In genomic region chrX:153632612-153632980, GRCh38 we compare ENCODE assay signal across 40 cellular contexts. TPM values are rescaled to one million over a fixed set of nuclear protein-coding genes. Genes with fewer than 3 reads are reported as not detected.
"Had no signal": no experiment of that assay in that cellular context is flagged by ENCODE, and none has a peak within 500 bp of the region (broad histone marks: within the 10 kb centered on the region; RNA-seq: fewer than 3 reads in every experiment).

No MANE protein-coding gene starts in this region.

- H3K36me3 ChIP-seq: ascending aorta, cardiac muscle cell, WERI-Rb-1 had no signal

- H3K4me3 Mint-ChIP-seq: activated CD4-positive, alpha-beta memory T cell treated with anti-CD3 and anti-CD28 coated beads, Interleukin-2, amount 10 ng/mL, durations not matched to agents 7 days and 5 days; activated CD4-positive, alpha-beta T cell treated with anti-CD3 and anti-CD28 coated beads for 36 hours; activated CD4-positive, alpha-beta T cell treated with anti-CD3 and anti-CD28 coated beads, Interleukin-2, amount 10 ng/mL, durations not matched to agents 7 days and 5 days; activated CD8-positive, alpha-beta memory T cell treated with anti-CD3 and anti-CD28 coated beads, Interleukin-2, amount 10 ng/mL, durations not matched to agents 7 days and 5 days; activated CD8-positive, alpha-beta T cell treated with anti-CD3 and anti-CD28 coated beads, Interleukin-2, amount 10 ng/mL, durations not matched to agents 7 days and 5 days; activated naive CD4-positive, alpha-beta T cell treated with anti-CD3 and anti-CD28 coated beads, Interleukin-2, amount 10 ng/mL, durations not matched to agents 7 days and 5 days; activated naive CD4-positive, alpha-beta T cell treated with anti-CD3 and anti-CD28 coated beads, Interleukin-2, amount 50 U/mL, for 24 hours; activated naive CD8-positive, alpha-beta T cell; activated naive CD8-positive, alpha-beta T cell treated with anti-CD3 and anti-CD28 coated beads, Interleukin-2, amount 10 ng/mL, durations not matched to agents 7 days and 5 days; activated naive CD8-positive, alpha-beta T cell treated with anti-CD3 and anti-CD28 coated beads, Interleukin-2, amount 50 U/mL, for 24 hours; activated T-cell treated with anti-CD3 and anti-CD28 coated beads, Interleukin-2, amount 50 U/mL, for 24 hours; brain; central memory CD8-positive, alpha-beta T cell; T-helper 1 cell treated with Interleukin-12 subunit alpha and Interleukin-12 subunit beta and Interleukin-4 antibody, amounts not matched to agents 30 μg/mL and 1 μg/mL, for 36 hours; T-helper 2 cell treated with Interferon-gamma antibody and Interleukin-4, amounts not matched to agents 5 μg/mL and 100 μg/mL, for 36 hours; WTC11 had no signal

- H3K27me3 ChIP-seq: cardiac muscle cell had no signal

- H3K27ac ChIP-seq: ascending aorta, cardiac muscle cell, WERI-Rb-1 had no signal

- ATAC-seq: activated CD4-positive, alpha-beta T cell treated with anti-CD3 and anti-CD28 coated beads for 36 hours; activated CD4-positive, CD25-positive, alpha-beta regulatory T cell treated with anti-CD3 and anti-CD28 coated beads, Interleukin-2, amount 50 U/mL, for 24 hours; activated CD8-positive, alpha-beta memory T cell treated with anti-CD3 and anti-CD28 coated beads, Interleukin-2, amount 10 ng/mL, durations not matched to agents 7 days and 5 days; activated CD8-positive, alpha-beta T cell treated with anti-CD3 and anti-CD28 coated beads, Interleukin-2, amount 10 ng/mL, durations not matched to agents 7 days and 5 days; activated naive CD8-positive, alpha-beta T cell treated with anti-CD3 and anti-CD28 coated beads, Interleukin-2, amount 50 U/mL, for 24 hours; WTC11 had no signal

- DNase-seq: activated CD4-positive, alpha-beta memory T cell treated with anti-CD3 and anti-CD28 coated beads, Interleukin-2, amount 10 ng/mL, durations not matched to agents 7 days and 5 days; activated CD4-positive, alpha-beta T cell treated with anti-CD3 and anti-CD28 coated beads for 1 hour; activated CD4-positive, alpha-beta T cell treated with anti-CD3 and anti-CD28 coated beads for 36 hours; activated CD4-positive, alpha-beta T cell treated with anti-CD3 and anti-CD28 coated beads for 48 hours; activated CD4-positive, alpha-beta T cell treated with anti-CD3 and anti-CD28 coated beads, Interleukin-2, amount 10 ng/mL, durations not matched to agents 7 days and 5 days; activated CD4-positive, alpha-beta T cell treated with anti-CD3 and anti-CD28 coated beads, Interleukin-2, amount 50 U/mL, for 48 hours; activated CD4-positive, CD25-positive, alpha-beta regulatory T cell; activated CD8-positive, alpha-beta memory T cell treated with anti-CD3 and anti-CD28 coated beads for 24 hours; activated CD8-positive, alpha-beta memory T cell treated with anti-CD3 and anti-CD28 coated beads, Interleukin-2, amount 10 ng/mL, durations not matched to agents 7 days and 5 days; activated CD8-positive, alpha-beta memory T cell treated with anti-CD3 and anti-CD28 coated beads, Interleukin-2, amount 50 U/mL, for 48 hours; activated CD8-positive, alpha-beta T cell treated with anti-CD3 and anti-CD28 coated beads, Interleukin-2, amount 10 ng/mL, durations not matched to agents 7 days and 5 days; activated gamma-delta T cell; activated naive CD4-positive, alpha-beta T cell treated with anti-CD3 and anti-CD28 coated beads, Interleukin-2, amount 10 ng/mL, durations not matched to agents 7 days and 5 days; activated naive CD4-positive, alpha-beta T cell treated with Interleukin-2 at 50 U/mL for 16 hours; activated naive CD8-positive, alpha-beta T cell treated with anti-CD3 and anti-CD28 coated beads, Interleukin-2, amount 10 ng/mL, durations not matched to agents 7 days and 5 days; activated naive CD8-positive, alpha-beta T cell treated with anti-CD3 and anti-CD28 coated beads, Interleukin-2, amount 50 U/mL, for 24 hours; activated T-cell treated with anti-CD3 and anti-CD28 coated beads, Interleukin-2, amount 50 U/mL, for 24 hours; activated T-cell treated with anti-CD3 and anti-CD28 coated beads, Interleukin-2, amount 50 U/mL, for 48 hours; amygdala; anterior cingulate cortex; caudate nucleus; cerebellar nuclear complex; T-helper 1 cell; T-helper 2 cell; T-helper 9 cell; WERI-Rb-1 had no signal

- H3K4me1 ChIP-seq: ascending aorta had no signal

- H3K9me3 Mint-ChIP-seq: activated CD4-positive, alpha-beta memory T cell treated with anti-CD3 and anti-CD28 coated beads, Interleukin-2, amount 10 ng/mL, durations not matched to agents 7 days and 5 days; activated CD4-positive, alpha-beta T cell treated with anti-CD3 and anti-CD28 coated beads, Interleukin-2, amount 10 ng/mL, durations not matched to agents 7 days and 5 days; activated naive CD4-positive, alpha-beta T cell treated with anti-CD3 and anti-CD28 coated beads, Interleukin-2, amount 10 ng/mL, durations not matched to agents 7 days and 5 days; activated naive CD4-positive, alpha-beta T cell treated with anti-CD3 and anti-CD28 coated beads, Interleukin-2, amount 50 U/mL, for 24 hours; activated naive CD8-positive, alpha-beta T cell treated with anti-CD3 and anti-CD28 coated beads, Interleukin-2, amount 50 U/mL, for 24 hours; activated T-helper 2 cell treated with anti-CD3 and anti-CD28 coated beads, Interferon-gamma antibody, Interleukin-2, Interleukin-4, amounts not matched to agents 10 μg/mL and 5 μg/mL and 100 μg/mL, durations not matched to agents 14 hours and 24 hours and 36 hours; central memory CD8-positive, alpha-beta T cell; T-helper 1 cell treated with Interleukin-12 subunit alpha and Interleukin-12 subunit beta and Interleukin-4 antibody, amounts not matched to agents 30 μg/mL and 1 μg/mL, for 36 hours; T-helper 2 cell treated with Interferon-gamma antibody and Interleukin-4, amounts not matched to agents 5 μg/mL and 100 μg/mL, for 36 hours had no signal

- H3K36me3 Mint-ChIP-seq: activated naive CD4-positive, alpha-beta T cell treated with anti-CD3 and anti-CD28 coated beads, Interleukin-2, amount 10 ng/mL, durations not matched to agents 7 days and 5 days; activated naive CD4-positive, alpha-beta T cell treated with anti-CD3 and anti-CD28 coated beads, Interleukin-2, amount 50 U/mL, for 24 hours; activated naive CD8-positive, alpha-beta T cell; activated naive CD8-positive, alpha-beta T cell treated with anti-CD3 and anti-CD28 coated beads, Interleukin-2, amount 10 ng/mL, durations not matched to agents 7 days and 5 days; brain; WTC11 had no signal

- H3K4me1 Mint-ChIP-seq: activated CD4-positive, alpha-beta memory T cell treated with anti-CD3 and anti-CD28 coated beads, Interleukin-2, amount 10 ng/mL, durations not matched to agents 7 days and 5 days; activated CD4-positive, alpha-beta T cell treated with anti-CD3 and anti-CD28 coated beads for 36 hours; activated CD4-positive, alpha-beta T cell treated with anti-CD3 and anti-CD28 coated beads, Interleukin-2, amount 10 ng/mL, durations not matched to agents 7 days and 5 days; activated CD8-positive, alpha-beta memory T cell treated with anti-CD3 and anti-CD28 coated beads, Interleukin-2, amount 10 ng/mL, durations not matched to agents 7 days and 5 days; activated naive CD4-positive, alpha-beta T cell treated with anti-CD3 and anti-CD28 coated beads, Interleukin-2, amount 10 ng/mL, durations not matched to agents 7 days and 5 days; activated naive CD4-positive, alpha-beta T cell treated with anti-CD3 and anti-CD28 coated beads, Interleukin-2, amount 50 U/mL, for 24 hours; activated naive CD8-positive, alpha-beta T cell treated with anti-CD3 and anti-CD28 coated beads, Interleukin-2, amount 10 ng/mL, durations not matched to agents 7 days and 5 days; activated naive CD8-positive, alpha-beta T cell treated with anti-CD3 and anti-CD28 coated beads, Interleukin-2, amount 50 U/mL, for 24 hours; brain; central memory CD8-positive, alpha-beta T cell; WTC11 had no signal

- H3K4me3 ChIP-seq: ascending aorta, cardiac muscle cell had no signal

- H3K27me3 Mint-ChIP-seq: activated CD8-positive, alpha-beta memory T cell treated with anti-CD3 and anti-CD28 coated beads, Interleukin-2, amount 10 ng/mL, durations not matched to agents 7 days and 5 days; activated naive CD4-positive, alpha-beta T cell treated with anti-CD3 and anti-CD28 coated beads, Interleukin-2, amount 50 U/mL, for 24 hours; activated naive CD8-positive, alpha-beta T cell treated with anti-CD3 and anti-CD28 coated beads, Interleukin-2, amount 50 U/mL, for 24 hours; central memory CD8-positive, alpha-beta T cell had no signal

- FAIRE-seq: bronchial epithelial cell, TTC549 had no signal

- H3K27ac Mint-ChIP-seq: activated CD4-positive, alpha-beta memory T cell treated with anti-CD3 and anti-CD28 coated beads, Interleukin-2, amount 10 ng/mL, durations not matched to agents 7 days and 5 days; activated CD4-positive, alpha-beta T cell treated with anti-CD3 and anti-CD28 coated beads for 36 hours; activated CD4-positive, alpha-beta T cell treated with anti-CD3 and anti-CD28 coated beads, Interleukin-2, amount 10 ng/mL, durations not matched to agents 7 days and 5 days; activated CD8-positive, alpha-beta memory T cell treated with anti-CD3 and anti-CD28 coated beads, Interleukin-2, amount 10 ng/mL, durations not matched to agents 7 days and 5 days; activated CD8-positive, alpha-beta T cell treated with anti-CD3 and anti-CD28 coated beads, Interleukin-2, amount 10 ng/mL, durations not matched to agents 7 days and 5 days; activated naive CD4-positive, alpha-beta T cell treated with anti-CD3 and anti-CD28 coated beads, Interleukin-2, amount 10 ng/mL, durations not matched to agents 7 days and 5 days; activated naive CD4-positive, alpha-beta T cell treated with anti-CD3 and anti-CD28 coated beads, Interleukin-2, amount 50 U/mL, for 24 hours; activated naive CD8-positive, alpha-beta T cell; activated naive CD8-positive, alpha-beta T cell treated with anti-CD3 and anti-CD28 coated beads, Interleukin-2, amount 10 ng/mL, durations not matched to agents 7 days and 5 days; activated naive CD8-positive, alpha-beta T cell treated with anti-CD3 and anti-CD28 coated beads, Interleukin-2, amount 50 U/mL, for 24 hours; activated T-cell treated with anti-CD3 and anti-CD28 coated beads, Interleukin-2, amount 50 U/mL, for 24 hours; activated T-helper 2 cell treated with anti-CD3 and anti-CD28 coated beads, Interferon-gamma antibody, Interleukin-2, Interleukin-4, amounts not matched to agents 10 μg/mL and 5 μg/mL and 100 μg/mL, durations not matched to agents 14 hours and 24 hours and 36 hours; brain; T-helper 1 cell treated with Interleukin-12 subunit alpha and Interleukin-12 subunit beta and Interleukin-4 antibody, amounts not matched to agents 30 μg/mL and 1 μg/mL, for 36 hours; T-helper 2 cell treated with Interferon-gamma antibody and Interleukin-4, amounts not matched to agents 5 μg/mL and 100 μg/mL, for 36 hours; WTC11 had no signal

RNA-seq across cellular contexts. Expression of gene DUSP9, which starts 14.4 kb away (rescaled TPM):
- total RNA-seq: activated CD4-positive, alpha-beta memory T cell treated with anti-CD3 and anti-CD28 coated beads, Interleukin-2, amount 10 ng/mL, durations not matched to agents 7 days and 5 days; activated CD4-positive, alpha-beta T cell treated with anti-CD3 and anti-CD28 coated beads, Interleukin-2, amount 10 ng/mL, durations not matched to agents 7 days and 5 days; activated CD8-positive, alpha-beta T cell treated with anti-CD3 and anti-CD28 coated beads, Interleukin-2, amount 10 ng/mL, durations not matched to agents 7 days and 5 days; activated naive CD8-positive, alpha-beta T cell treated with anti-CD3 and anti-CD28 coated beads, Interleukin-2, amount 10 ng/mL, durations not matched to agents 7 days and 5 days; ascending aorta; chondrocyte had no signal

RNA-seq across cellular contexts. Expression of gene PNCK, which starts 41.0 kb away (rescaled TPM):
- total RNA-seq: activated CD4-positive, alpha-beta T cell treated with anti-CD3 and anti-CD28 coated beads, Interleukin-2, amount 10 ng/mL, durations not matched to agents 7 days and 5 days; activated CD8-positive, alpha-beta memory T cell treated with anti-CD3 and anti-CD28 coated beads, Interleukin-2, amount 10 ng/mL, durations not matched to agents 7 days and 5 days had no signal
